ENCODE assay signal across 2 cellular contexts in genomic region chr19:6270822-6271221, GRCh38.
TF ChIP-seq lines count a peak whose summit lies in the region.

No MANE protein-coding gene starts in this region.

TF ChIP-seq in liver, 16 proteins besides CTCF, POLR2A, EP300 and RAD21 (continued from another document):
- TF ChIP-seq ZBTB33 (IDR thresholded peaks at IDR 0.05): no peak
- no peak for TF ChIP-seq MAX (IDR thresholded peaks at IDR 0.05)
- TF ChIP-seq TAF1 (conservative IDR thresholded peaks at IDR 0.05): no peak
- TF ChIP-seq HNF4G (IDR thresholded peaks at IDR 0.05): no peak
- TF ChIP-seq GABPA (IDR thresholded peaks at IDR 0.05 in 1 of 2, conservative IDR thresholded peaks at IDR 0.05 in 1 of 2): no peak
- TF ChIP-seq FOXA1 (IDR thresholded peaks at IDR 0.05): no peak
- no peak for TF ChIP-seq REST (IDR thresholded peaks at IDR 0.05)
- no peak for TF ChIP-seq HNF4A (conservative IDR thresholded peaks at IDR 0.05)
- TF ChIP-seq SP1 (IDR thresholded peaks at IDR 0.05): no peak
- no peak for TF ChIP-seq EGR1 (IDR thresholded peaks at IDR 0.05; ENCODE audit: low read depth in 2 of 2)
- TF ChIP-seq NR2F2 (IDR thresholded peaks at IDR 0.05): no peak
- no peak for TF ChIP-seq FOXA2 (IDR thresholded peaks at IDR 0.05)
- no peak for TF ChIP-seq RXRA (IDR thresholded peaks at IDR 0.05)

TF ChIP-seq in HepG2, 621 proteins besides CTCF, POLR2A, EP300 and RAD21 (continued from another document):
- no peak for TF ChIP-seq TAF1 (CRISPR knock-in tag; IDR thresholded peaks at IDR 0.05)
TF ChIP-seq in HepG2: peak in this region for 0.
